In genomic region chr6:46651006-46651405, GRCh38 we compare ENCODE assay signal across 1 cellular context.
TF ChIP-seq lines count a peak whose summit lies in the region.

No MANE protein-coding gene starts in this region.

TF ChIP-seq in HepG2, 621 proteins besides CTCF, POLR2A, EP300 and RAD21:
- TF ChIP-seq HINFP (CRISPR knock-in tag; IDR thresholded peaks at IDR 0.05; ENCODE audit: low read depth) (no peak), MAFF (IDR thresholded peaks at IDR 0.05; ENCODE audit: low read depth, low read length) (peak; percentile 35; the same call in 1 of the 2 replicates)
